In genomic region chr9:6096821-6097220, GRCh38 we compare ENCODE assay signal across 16 cellular contexts.
DNase-seq lines count a peak whose midpoint lies in the region; ATAC-seq and TF ChIP-seq lines count a peak whose summit lies in the region.
"Had no signal": no experiment of that assay in that cellular context is flagged by ENCODE, and none has a peak within 500 bp of the region (broad histone marks: within the 10 kb centered on the region; RNA-seq: fewer than 3 reads in every experiment).

No MANE protein-coding gene starts in this region.

- H3K27ac ChIP-seq in naive thymus-derived CD4-positive, alpha-beta T cell (ENCODE audit: low read depth, low read length): no peak overlapping the region
- H3K27ac ChIP-seq: 22Rv1, Peyer's patch had no signal

- no peaks in the 10 kb centered on the region for H3K9me3 ChIP-seq in naive thymus-derived CD4-positive, alpha-beta T cell (ENCODE audit: control insufficient read depth in 2 of 3, low read length in 3 of 3)
- H3K9me3 ChIP-seq: Peyer's patch had no signal

- H3K9me3 Mint-ChIP-seq in activated CD4-positive, alpha-beta T cell treated with anti-CD3 and anti-CD28 coated beads for 36 hours (ENCODE audit: low read depth): no peaks in the 10 kb centered on the region
- no peaks in the 10 kb centered on the region for H3K9me3 Mint-ChIP-seq in naive thymus-derived CD4-positive, alpha-beta T cell

- H3K27ac Mint-ChIP-seq in activated CD4-positive, alpha-beta T cell treated with anti-CD3 and anti-CD28 coated beads for 36 hours: no peak overlapping the region
- H3K27ac Mint-ChIP-seq in naive thymus-derived CD4-positive, alpha-beta T cell: no peak overlapping the region

- ATAC-seq in activated CD4-positive, alpha-beta T cell treated with anti-CD3 and anti-CD28 coated beads for 36 hours: peak; percentile 70
- ATAC-seq in GM19467 (IDR thresholded peaks at IDR 0.05; ENCODE audit: unreplicated experiment) (no peak), HG02798 (IDR thresholded peaks at IDR 0.05; ENCODE audit: poor library complexity, unreplicated experiment) (no peak)
- ATAC-seq in naive thymus-derived CD4-positive, alpha-beta T cell: no peak

- CTCF ChIA-PET in activated CD4-positive, alpha-beta T cell treated with anti-CD3 and anti-CD28 coated beads for 36 hours (lab: Charles Lee): interaction anchor here (0.6 to 1.3 kb wide), 2 partner anchors 13 to 21 kb away, joined by 3 read pairs; no protein-coding TSS in a partner anchor
- CTCF ChIA-PET in naive thymus-derived CD4-positive, alpha-beta T cell (lab: Charles Lee): no interaction called here

- no peaks in the 10 kb centered on the region for H3K4me1 ChIP-seq in naive thymus-derived CD4-positive, alpha-beta T cell (ENCODE audit: control insufficient read depth in 2 of 2, insufficient read depth in 2 of 2, low read length in 2 of 2)
- H3K4me1 ChIP-seq: Peyer's patch had no signal

- peak; percentile 19 for DNase-seq in activated CD4-positive, alpha-beta T cell treated with anti-CD3 and anti-CD28 coated beads for 36 hours
- no peak for DNase-seq in activated CD4-positive, alpha-beta T cell treated with anti-CD3 and anti-CD28 coated beads, Interleukin-2, amount 50 U/mL, for 4 hours
- DNase-seq in HPDE6-E6E7 (ENCODE audit: extremely low spot score) (peak; percentile 56), cardiac fibroblast (ENCODE audit: low read depth in 2 of 2) (peak; percentile 69 to 90), non-pigmented ciliary epithelial cell (ENCODE audit: low read depth) (peak; percentile 56)
- DNase-seq in naive thymus-derived CD4-positive, alpha-beta T cell: no peak
- DNase-seq: effector memory CD4-positive, alpha-beta T cell; hypothalamus; NCI-H1092 treated with DMSO at 0.1 percent for 48 hours; NCI-H446 treated with DMSO at 0.1 percent for 48 hours; Peyer's patch; substantia nigra; T-helper 1 cell had no signal

- POLR2A ChIA-PET in activated CD4-positive, alpha-beta T cell treated with anti-CD3 and anti-CD28 coated beads for 36 hours (lab: Charles Lee): no interaction called here
- POLR2A ChIA-PET in naive thymus-derived CD4-positive, alpha-beta T cell (lab: Charles Lee): no interaction called here

- no peaks in the 10 kb centered on the region for H3K27me3 ChIP-seq in naive thymus-derived CD4-positive, alpha-beta T cell (ENCODE audit: control insufficient read depth in 2 of 2, insufficient read depth in 2 of 2, low read length in 2 of 2)
- H3K27me3 ChIP-seq: Peyer's patch had no signal

- no peaks in the 10 kb centered on the region for H3K27me3 Mint-ChIP-seq in activated CD4-positive, alpha-beta T cell treated with anti-CD3 and anti-CD28 coated beads for 36 hours
- peaks cover 0 to 17% (median 6%) of the 10 kb centered on the region in 5 donors for H3K27me3 Mint-ChIP-seq in naive thymus-derived CD4-positive, alpha-beta T cell

- H3K4me1 Mint-ChIP-seq in activated CD4-positive, alpha-beta T cell treated with anti-CD3 and anti-CD28 coated beads for 36 hours: no peaks in the 10 kb centered on the region
- no peaks in the 10 kb centered on the region for H3K4me1 Mint-ChIP-seq in naive thymus-derived CD4-positive, alpha-beta T cell

- intact Hi-C loops in activated CD4-positive, alpha-beta T cell treated with anti-CD3 and anti-CD28 coated beads for 36 hours (cut with DNase I, micrococcal nuclease): no loop called here
- intact Hi-C loops in naive thymus-derived CD4-positive, alpha-beta T cell (cut with micrococcal nuclease): no loop called here

- TF ChIP-seq CTCF in cardiac fibroblast (IDR thresholded peaks at IDR 0.05; ENCODE audit: low read depth, low read length): no peak

- H3K4me3 Mint-ChIP-seq in activated CD4-positive, alpha-beta T cell treated with anti-CD3 and anti-CD28 coated beads for 36 hours: no peak overlapping the region
- no peak overlapping the region for H3K4me3 Mint-ChIP-seq in naive thymus-derived CD4-positive, alpha-beta T cell

- H3K4me3 ChIP-seq in cardiac fibroblast (replicated peaks in 1 of 2; ENCODE audit: low read depth in 2 of 2, low read length in 2 of 2): no peak overlapping the region
- no peak overlapping the region for H3K4me3 ChIP-seq in naive thymus-derived CD4-positive, alpha-beta T cell (ENCODE audit: low read length)
- H3K4me3 ChIP-seq: Peyer's patch had no signal

- H3K36me3 ChIP-seq in naive thymus-derived CD4-positive, alpha-beta T cell (ENCODE audit: control insufficient read depth in 2 of 3, insufficient read depth in 3 of 3, low read length in 3 of 3): no peaks in the 10 kb centered on the region
- H3K36me3 ChIP-seq: Peyer's patch had no signal

- no peaks in the 10 kb centered on the region for H3K36me3 Mint-ChIP-seq in activated CD4-positive, alpha-beta T cell treated with anti-CD3 and anti-CD28 coated beads for 36 hours (ENCODE audit: low read depth)
- no peaks in the 10 kb centered on the region for H3K36me3 Mint-ChIP-seq in naive thymus-derived CD4-positive, alpha-beta T cell

Comparison
In these comparisons a context has a peak if more than half of its experiments do, and no peak if none do; other contexts are left out.
1. DNase-seq: peak in activated CD4-positive, alpha-beta T cell treated with anti-CD3 and anti-CD28 coated beads for 36 hours (single experiment), HPDE6-E6E7 (single experiment), cardiac fibroblast (2 of 2) and non-pigmented ciliary epithelial cell (single experiment); none in activated CD4-positive, alpha-beta T cell treated with anti-CD3 and anti-CD28 coated beads, Interleukin-2, amount 50 U/mL, for 4 hours (0 of 2) and naive thymus-derived CD4-positive, alpha-beta T cell (0 of 9).